ENCODE assay signal across 1 cellular context in the genomic region with DNA sequence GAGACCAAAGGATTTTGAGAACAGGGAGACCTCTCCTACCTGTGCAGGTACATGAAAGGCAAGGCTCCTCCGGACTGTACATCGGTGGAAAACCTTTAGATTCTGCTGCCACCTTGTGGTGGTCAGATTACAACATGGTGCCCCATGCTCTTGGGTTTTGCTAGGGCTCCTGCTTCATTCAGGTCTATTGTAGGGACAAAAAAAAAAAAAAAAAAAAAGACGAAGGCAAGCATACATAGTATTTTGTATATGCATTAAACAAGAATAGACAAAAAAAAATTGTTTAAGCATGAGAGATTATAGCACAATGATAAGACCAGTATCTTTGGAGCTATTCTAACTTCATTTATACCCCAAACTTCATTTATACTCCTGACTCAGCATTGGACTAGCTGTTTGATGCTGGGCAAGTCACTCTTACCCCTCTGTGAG.
TF ChIP-seq lines count a peak whose summit lies in the region.

No MANE protein-coding gene starts in this region.

TF ChIP-seq in GM12878, 131 proteins besides CTCF, POLR2A, EP300 and RAD21 (continued from another document):
- TF ChIP-seq, protein P1, sequence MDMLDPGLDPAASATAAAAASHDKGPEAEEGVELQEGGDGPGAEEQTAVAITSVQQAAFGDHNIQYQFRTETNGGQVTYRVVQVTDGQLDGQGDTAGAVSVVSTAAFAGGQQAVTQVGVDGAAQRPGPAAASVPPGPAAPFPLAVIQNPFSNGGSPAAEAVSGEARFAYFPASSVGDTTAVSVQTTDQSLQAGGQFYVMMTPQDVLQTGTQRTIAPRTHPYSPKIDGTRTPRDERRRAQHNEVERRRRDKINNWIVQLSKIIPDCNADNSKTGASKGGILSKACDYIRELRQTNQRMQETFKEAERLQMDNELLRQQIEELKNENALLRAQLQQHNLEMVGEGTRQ (IDR thresholded peaks at IDR 0.05; ENCODE audit: borderline replicate concordance, low read depth, low read length), result no peak
- no peak for TF ChIP-seq MYB (IDR thresholded peaks at IDR 0.05; ENCODE audit: borderline replicate concordance, low read depth, low read length)
- no peak for TF ChIP-seq WRNIP1 (IDR thresholded peaks at IDR 0.05; ENCODE audit: borderline replicate concordance, low read depth, low read length)
- TF ChIP-seq BCL11A (IDR thresholded peaks at IDR 0.05; ENCODE audit: low read depth, low read length), result no peak
- no peak for TF ChIP-seq RCOR1 (conservative IDR thresholded peaks at IDR 0.05; ENCODE audit: low read depth, low read length)
- peak; percentile 86 for TF ChIP-seq YY1 (IDR thresholded peaks at IDR 0.05; ENCODE audit: low read depth, low read length)
- no peak for TF ChIP-seq MEF2A (IDR thresholded peaks at IDR 0.05; ENCODE audit: insufficient read depth, low read depth, low read length)
- TF ChIP-seq IKZF2 (IDR thresholded peaks at IDR 0.05), result no peak
- TF ChIP-seq LARP7 (IDR thresholded peaks at IDR 0.05), result no peak
- TF ChIP-seq FOS (IDR thresholded peaks at IDR 0.05; ENCODE audit: borderline replicate concordance, extremely low read depth, insufficient read length), result no peak
- TF ChIP-seq SMC3 (IDR thresholded peaks at IDR 0.05; ENCODE audit: borderline replicate concordance, low read length), result peak; percentile 84
- no peak for TF ChIP-seq CEBPB (IDR thresholded peaks at IDR 0.05; ENCODE audit: borderline replicate concordance in 1 of 2, low read depth in 2 of 2, low read length in 2 of 2)
- TF ChIP-seq, protein P2, sequence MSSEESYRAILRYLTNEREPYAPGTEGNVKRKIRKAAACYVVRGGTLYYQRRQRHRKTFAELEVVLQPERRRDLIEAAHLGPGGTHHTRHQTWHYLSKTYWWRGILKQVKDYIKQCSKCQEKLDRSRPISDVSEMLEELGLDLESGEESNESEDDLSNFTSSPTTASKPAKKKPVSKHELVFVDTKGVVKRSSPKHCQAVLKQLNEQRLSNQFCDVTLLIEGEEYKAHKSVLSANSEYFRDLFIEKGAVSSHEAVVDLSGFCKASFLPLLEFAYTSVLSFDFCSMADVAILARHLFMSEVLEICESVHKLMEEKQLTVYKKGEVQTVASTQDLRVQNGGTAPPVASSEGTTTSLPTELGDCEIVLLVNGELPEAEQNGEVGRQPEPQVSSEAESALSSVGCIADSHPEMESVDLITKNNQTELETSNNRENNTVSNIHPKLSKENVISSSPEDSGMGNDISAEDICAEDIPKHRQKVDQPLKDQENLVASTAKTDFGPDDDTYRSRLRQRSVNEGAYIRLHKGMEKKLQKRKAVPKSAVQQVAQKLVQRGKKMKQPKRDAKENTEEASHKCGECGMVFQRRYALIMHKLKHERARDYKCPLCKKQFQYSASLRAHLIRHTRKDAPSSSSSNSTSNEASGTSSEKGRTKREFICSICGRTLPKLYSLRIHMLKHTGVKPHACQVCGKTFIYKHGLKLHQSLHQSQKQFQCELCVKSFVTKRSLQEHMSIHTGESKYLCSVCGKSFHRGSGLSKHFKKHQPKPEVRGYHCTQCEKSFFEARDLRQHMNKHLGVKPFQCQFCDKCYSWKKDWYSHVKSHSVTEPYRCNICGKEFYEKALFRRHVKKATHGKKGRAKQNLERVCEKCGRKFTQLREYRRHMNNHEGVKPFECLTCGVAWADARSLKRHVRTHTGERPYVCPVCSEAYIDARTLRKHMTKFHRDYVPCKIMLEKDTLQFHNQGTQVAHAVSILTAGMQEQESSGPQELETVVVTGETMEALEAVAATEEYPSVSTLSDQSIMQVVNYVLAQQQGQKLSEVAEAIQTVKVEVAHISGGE (CRISPR knock-in tag; IDR thresholded peaks at IDR 0.05), result no peak
- TF ChIP-seq, protein P3, sequence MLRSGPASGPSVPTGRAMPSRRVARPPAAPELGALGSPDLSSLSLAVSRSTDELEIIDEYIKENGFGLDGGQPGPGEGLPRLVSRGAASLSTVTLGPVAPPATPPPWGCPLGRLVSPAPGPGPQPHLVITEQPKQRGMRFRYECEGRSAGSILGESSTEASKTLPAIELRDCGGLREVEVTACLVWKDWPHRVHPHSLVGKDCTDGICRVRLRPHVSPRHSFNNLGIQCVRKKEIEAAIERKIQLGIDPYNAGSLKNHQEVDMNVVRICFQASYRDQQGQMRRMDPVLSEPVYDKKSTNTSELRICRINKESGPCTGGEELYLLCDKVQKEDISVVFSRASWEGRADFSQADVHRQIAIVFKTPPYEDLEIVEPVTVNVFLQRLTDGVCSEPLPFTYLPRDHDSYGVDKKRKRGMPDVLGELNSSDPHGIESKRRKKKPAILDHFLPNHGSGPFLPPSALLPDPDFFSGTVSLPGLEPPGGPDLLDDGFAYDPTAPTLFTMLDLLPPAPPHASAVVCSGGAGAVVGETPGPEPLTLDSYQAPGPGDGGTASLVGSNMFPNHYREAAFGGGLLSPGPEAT (IDR thresholded peaks at IDR 0.05; ENCODE audit: low read depth), result no peak
- no peak for TF ChIP-seq STAT3 (IDR thresholded peaks at IDR 0.05; ENCODE audit: low read depth, low read length)
- TF ChIP-seq, protein P4, sequence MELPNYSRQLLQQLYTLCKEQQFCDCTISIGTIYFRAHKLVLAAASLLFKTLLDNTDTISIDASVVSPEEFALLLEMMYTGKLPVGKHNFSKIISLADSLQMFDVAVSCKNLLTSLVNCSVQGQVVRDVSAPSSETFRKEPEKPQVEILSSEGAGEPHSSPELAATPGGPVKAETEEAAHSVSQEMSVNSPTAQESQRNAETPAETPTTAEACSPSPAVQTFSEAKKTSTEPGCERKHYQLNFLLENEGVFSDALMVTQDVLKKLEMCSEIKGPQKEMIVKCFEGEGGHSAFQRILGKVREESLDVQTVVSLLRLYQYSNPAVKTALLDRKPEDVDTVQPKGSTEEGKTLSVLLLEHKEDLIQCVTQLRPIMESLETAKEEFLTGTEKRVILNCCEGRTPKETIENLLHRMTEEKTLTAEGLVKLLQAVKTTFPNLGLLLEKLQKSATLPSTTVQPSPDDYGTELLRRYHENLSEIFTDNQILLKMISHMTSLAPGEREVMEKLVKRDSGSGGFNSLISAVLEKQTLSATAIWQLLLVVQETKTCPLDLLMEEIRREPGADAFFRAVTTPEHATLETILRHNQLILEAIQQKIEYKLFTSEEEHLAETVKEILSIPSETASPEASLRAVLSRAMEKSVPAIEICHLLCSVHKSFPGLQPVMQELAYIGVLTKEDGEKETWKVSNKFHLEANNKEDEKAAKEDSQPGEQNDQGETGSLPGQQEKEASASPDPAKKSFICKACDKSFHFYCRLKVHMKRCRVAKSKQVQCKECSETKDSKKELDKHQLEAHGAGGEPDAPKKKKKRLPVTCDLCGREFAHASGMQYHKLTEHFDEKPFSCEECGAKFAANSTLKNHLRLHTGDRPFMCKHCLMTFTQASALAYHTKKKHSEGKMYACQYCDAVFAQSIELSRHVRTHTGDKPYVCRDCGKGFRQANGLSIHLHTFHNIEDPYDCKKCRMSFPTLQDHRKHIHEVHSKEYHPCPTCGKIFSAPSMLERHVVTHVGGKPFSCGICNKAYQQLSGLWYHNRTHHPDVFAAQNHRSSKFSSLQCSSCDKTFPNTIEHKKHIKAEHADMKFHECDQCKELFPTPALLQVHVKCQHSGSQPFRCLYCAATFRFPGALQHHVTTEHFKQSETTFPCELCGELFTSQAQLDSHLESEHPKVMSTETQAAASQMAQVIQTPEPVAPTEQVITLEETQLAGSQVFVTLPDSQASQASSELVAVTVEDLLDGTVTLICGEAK (IDR thresholded peaks at IDR 0.05; ENCODE audit: borderline replicate concordance), result no peak
